Comparison of ENCODE assay signal across 9 cellular contexts in the genomic region with DNA sequence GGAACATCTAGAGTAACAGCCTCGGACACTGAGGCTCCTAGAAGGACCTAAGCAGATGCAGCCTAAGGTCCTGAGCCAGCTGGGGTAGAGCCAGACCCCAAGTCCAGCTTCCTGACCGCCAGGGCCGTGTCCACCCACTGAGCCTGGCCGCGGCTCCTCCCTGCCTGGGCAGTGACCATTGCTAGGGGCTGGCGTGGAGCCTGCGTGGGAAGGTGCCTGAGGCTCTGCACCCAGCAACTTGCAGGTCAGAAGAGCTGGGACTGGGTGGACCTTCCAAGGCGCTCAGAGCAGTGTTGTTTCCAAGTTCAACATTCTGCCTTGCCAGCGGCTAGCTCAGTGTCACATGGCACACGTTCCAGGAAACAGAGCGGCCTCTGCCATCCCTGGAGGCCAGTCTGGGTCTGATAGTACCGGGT.
DNase-seq lines count a peak whose midpoint lies in the region; ATAC-seq and TF ChIP-seq lines count a peak whose summit lies in the region.
"Had no signal": no experiment of that assay in that cellular context is flagged by ENCODE, and none has a peak within 500 bp of the region (broad histone marks: within the 10 kb centered on the region; RNA-seq: fewer than 3 reads in every experiment).

No MANE protein-coding gene starts in this region.

- H3K9me3 Mint-ChIP-seq in HFFc6, result no peaks in the 10 kb centered on the region; the same call in 1 of the 2 replicates
- H3K9me3 Mint-ChIP-seq in CD14-positive monocyte, result peaks cover 0 to 14% (median 10%) of the 10 kb centered on the region in 7 donors

- no peaks in the 10 kb centered on the region for H3K4me1 ChIP-seq in foreskin keratinocyte

- H3K27me3 Mint-ChIP-seq in HFFc6 (ENCODE audit: insufficient read depth), result peaks cover 8% of the 10 kb centered on the region; the same call in 1 of the 2 replicates
- H3K27me3 Mint-ChIP-seq in CD14-positive monocyte (ENCODE audit: low read depth in 3 of 3), result peaks cover 5 to 15% (median 5%) of the 10 kb centered on the region in 3 donors

- no peak for ATAC-seq in foreskin keratinocyte

- DNase-seq in HFFc6 (peak; percentile 91), cerebellar cortex (ENCODE audit: low spot score) (peak; percentile 85), left kidney (ENCODE audit: low read depth, low spot score) (peak; percentile 48), stromal cell of bone marrow (ENCODE audit: low read depth) (peak; percentile 99), CD14-positive monocyte (ENCODE audit: low spot score) (no peak), foreskin keratinocyte (no peak), NCI-H1436 treated with DMSO at 0.1 percent for 48 hours (lab: John Stamatoyannopoulos, UW) (no peak)
- DNase-seq in activated CD8-positive, alpha-beta memory T cell treated with anti-CD3 and anti-CD28 coated beads, Interleukin-2, amount 50 U/mL, for 48 hours, result no peak
- DNase-seq: NCI-H187 treated with DMSO at 0.1 percent for 48 hours had no signal

- H3K27ac Mint-ChIP-seq in HFFc6 (peak overlapping the region; percentile 91), CD14-positive monocyte (no peak overlapping the region)

- H3K27me3 ChIP-seq in foreskin keratinocyte, result peaks cover 9% of the 10 kb centered on the region

- no peak for TF ChIP-seq CTCF in HFFc6 (IDR thresholded peaks at IDR 0.05)
- TF ChIP-seq CTCF in CD14-positive monocyte (IDR thresholded peaks at IDR 0.05), result no peak
- no peak for TF ChIP-seq CTCF in foreskin keratinocyte (conservative IDR thresholded peaks at IDR 0.05)

- H3K4me3 Mint-ChIP-seq in HFFc6, result peak overlapping the region; percentile 69
- no peak overlapping the region for H3K4me3 Mint-ChIP-seq in CD14-positive monocyte

- peaks cover 45% of the 10 kb centered on the region for H3K4me1 Mint-ChIP-seq in HFFc6 (ENCODE audit: low read depth)
- H3K4me1 Mint-ChIP-seq in CD14-positive monocyte, result no peaks in the 10 kb centered on the region

- intact Hi-C loops in CD14-positive monocyte (cut with micrococcal nuclease), result no loop called here

- H3K36me3 Mint-ChIP-seq in HFFc6 (ENCODE audit: low read depth) (0 out of 2 replicates have a peak, but pooled peaks cover 6% of the 10 kb centered on the region), CD14-positive monocyte (no peaks in the 10 kb centered on the region)

- H3K27ac ChIP-seq in foreskin keratinocyte, result no peak overlapping the region

Comparison
In these comparisons a context has a peak if more than half of its experiments do, and no peak if none do; other contexts are left out.
1. DNase-seq: peak in HFFc6 (single experiment), cerebellar cortex (single experiment), left kidney (single experiment) and stromal cell of bone marrow (single experiment); none in activated CD8-positive, alpha-beta memory T cell treated with anti-CD3 and anti-CD28 coated beads, Interleukin-2, amount 50 U/mL, for 48 hours (single experiment), CD14-positive monocyte (single experiment), foreskin keratinocyte (0 of 2) and NCI-H1436 treated with DMSO at 0.1 percent for 48 hours (single experiment).